Comparison of ENCODE assay signal across 13 cellular contexts in the genomic region with DNA sequence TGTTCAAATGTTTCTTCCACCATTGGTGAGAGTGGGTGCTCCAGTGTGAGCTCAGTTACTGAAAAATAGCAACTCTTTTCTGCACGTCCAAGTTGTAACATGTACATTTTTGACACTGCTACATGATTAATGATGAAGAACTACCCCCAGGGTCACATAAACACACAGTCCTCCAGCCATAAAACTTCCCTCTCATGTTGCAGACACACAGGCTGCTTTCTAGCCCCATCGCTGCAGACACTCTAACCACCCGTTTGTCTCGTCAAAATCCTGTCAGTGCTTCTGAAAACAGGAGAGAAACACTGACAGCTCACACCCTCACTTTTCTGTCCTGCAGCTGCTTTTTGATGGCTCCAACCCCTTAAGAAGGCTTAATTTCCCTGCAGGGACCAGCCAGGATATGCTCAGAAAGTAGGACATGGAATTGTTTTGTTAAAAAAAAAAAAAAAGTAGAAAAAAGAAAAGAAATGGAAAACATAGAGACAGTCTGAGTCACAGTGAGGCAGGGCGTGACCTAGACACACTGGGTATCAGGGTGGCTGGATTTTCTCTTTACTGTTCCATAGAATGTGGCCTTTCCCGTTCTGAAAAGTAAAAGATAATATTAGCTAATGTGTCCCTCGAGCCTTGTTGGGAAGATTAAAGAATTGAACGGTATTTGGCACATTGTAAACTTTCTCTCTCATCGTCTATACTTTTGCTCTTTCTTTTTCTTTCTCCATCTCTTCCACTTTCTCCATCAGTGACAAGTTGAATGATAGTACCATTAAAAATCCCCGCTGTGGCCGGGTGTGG. TPM values are rescaled to one million over a fixed set of nuclear protein-coding genes. Genes with fewer than 3 reads are reported as not detected.
A peak's percentile ranks its signal among the peaks of the same experiment; 100 is the strongest.
DNase-seq lines count a peak whose midpoint lies in the region; ATAC-seq and TF ChIP-seq lines count a peak whose summit lies in the region.
"Had no signal": no experiment of that assay in that cellular context is flagged by ENCODE, and none has a peak within 500 bp of the region (broad histone marks: within the 10 kb centered on the region; RNA-seq: fewer than 3 reads in every experiment).

No MANE protein-coding gene starts in this region.

- H3K27me3 ChIP-seq in CD8-positive, alpha-beta T cell (ENCODE audit: insufficient read depth, low read length), result no peaks in the 10 kb centered on the region
- no peaks in the 10 kb centered on the region for H3K27me3 ChIP-seq in adipocyte (replicated peaks; ENCODE audit: control insufficient read depth, insufficient read depth, low read length)

- no peaks in the 10 kb centered on the region for H3K36me3 Mint-ChIP-seq in CD8-positive, alpha-beta T cell
- H3K36me3 Mint-ChIP-seq: stimulated activated naive B cell treated with anti-CD40 and anti-IgM and Interleukin-4, amounts not matched to agents 10 μg/mL and 1 μg/mL and 100 μg/mL, for 72 hours had no signal

- peak overlapping the region; percentile 91 for H3K27ac Mint-ChIP-seq in CD8-positive, alpha-beta T cell
- H3K27ac Mint-ChIP-seq: stimulated activated naive B cell treated with anti-CD40 and anti-IgM and Interleukin-4, amounts not matched to agents 10 μg/mL and 1 μg/mL and 100 μg/mL, for 72 hours had no signal

- peak overlapping the region; percentile 27 for H3K4me3 Mint-ChIP-seq in CD8-positive, alpha-beta T cell
- H3K4me3 Mint-ChIP-seq: stimulated activated naive B cell treated with anti-CD40 and anti-IgM and Interleukin-4, amounts not matched to agents 10 μg/mL and 1 μg/mL and 100 μg/mL, for 72 hours had no signal

- H3K27ac ChIP-seq in CD8-positive, alpha-beta T cell (ENCODE audit: low read depth, low read length), result peak overlapping the region; percentile 38

- intact Hi-C loops in CD8-positive, alpha-beta T cell (cut with DNase I, micrococcal nuclease), result loop anchor here in 1 of 2 experiments (2.0 kb wide), 1 partner anchor 22 kb away; no protein-coding TSS in a partner anchor
- intact Hi-C loops in mucosa of descending colon (cut with DNase I, micrococcal nuclease), result no loop called here

- no peak for TF ChIP-seq CTCF in CD8-positive, alpha-beta T cell (IDR thresholded peaks at IDR 0.05)
- TF ChIP-seq CTCF in mucosa of descending colon (IDR thresholded peaks at IDR 0.05), result no peak

- CTCF ChIA-PET in CD8-positive, alpha-beta T cell (lab: Charles Lee), result interaction anchor here (0.6 to 1.7 kb wide), 7 partner anchors 24 to 247 kb away, joined by 3 read pairs; no protein-coding TSS in a partner anchor

- H3K4me3 ChIP-seq in CD8-positive, alpha-beta T cell (ENCODE audit: low read depth, low read length), result no peak overlapping the region
- H3K4me3 ChIP-seq in adipocyte (ENCODE audit: low read length) (peak overlapping the region; percentile 9), mucosa of descending colon (no peak overlapping the region)

- H3K9ac ChIP-seq in adipocyte (ENCODE audit: low read length), result no peak overlapping the region

- H3K4me1 Mint-ChIP-seq in CD8-positive, alpha-beta T cell (ENCODE audit: low read depth), result peaks cover 55% of the 10 kb centered on the region

- POLR2A ChIA-PET in CD8-positive, alpha-beta T cell (lab: Charles Lee), result interaction anchor here (0.6 to 9.1 kb wide), 12 partner anchors 8 to 88 kb away, joined by 3 to 91 read pairs (median 4); a partner anchor contains a TSS

- H3K36me3 ChIP-seq in CD8-positive, alpha-beta T cell (ENCODE audit: insufficient read depth, low read length), result no peaks in the 10 kb centered on the region
- H3K36me3 ChIP-seq in adipocyte (ENCODE audit: control insufficient read depth, insufficient read depth, low read length, severe bottlenecking), result no peaks in the 10 kb centered on the region
- H3K36me3 ChIP-seq in mucosa of descending colon (ENCODE audit: low read depth), result no peaks in the 10 kb centered on the region

- H3K9me3 Mint-ChIP-seq in CD8-positive, alpha-beta T cell, result no peaks in the 10 kb centered on the region
- H3K9me3 Mint-ChIP-seq: stimulated activated naive B cell treated with anti-CD40 and anti-IgM and Interleukin-4, amounts not matched to agents 10 μg/mL and 1 μg/mL and 100 μg/mL, for 72 hours had no signal

- H3K27me3 Mint-ChIP-seq in CD8-positive, alpha-beta T cell (ENCODE audit: low read depth), result no peaks in the 10 kb centered on the region

- peaks cover 43% of the 10 kb centered on the region for H3K4me1 ChIP-seq in CD8-positive, alpha-beta T cell (ENCODE audit: insufficient read depth, low read length)
- H3K4me1 ChIP-seq in adipocyte (ENCODE audit: control insufficient read depth, insufficient read depth, low read length), result no peaks in the 10 kb centered on the region
- H3K4me1 ChIP-seq in mucosa of descending colon (ENCODE audit: low read depth), result no peaks in the 10 kb centered on the region

- no peaks in the 10 kb centered on the region for H3K9me3 ChIP-seq in CD8-positive, alpha-beta T cell (ENCODE audit: low read length)
- no peaks in the 10 kb centered on the region for H3K9me3 ChIP-seq in adipocyte (ENCODE audit: control insufficient read depth, low read length)
- H3K9me3 ChIP-seq in mucosa of descending colon, result no peaks in the 10 kb centered on the region

- peak; percentile 54 for ATAC-seq in CD8-positive, alpha-beta T cell
- ATAC-seq in mucosa of descending colon (peak; percentile 31), GM19452 (IDR thresholded peaks at IDR 0.05; ENCODE audit: unreplicated experiment) (no peak), GM21526 (IDR thresholded peaks at IDR 0.05; ENCODE audit: low FRiP score, unreplicated experiment) (no peak)
- ATAC-seq: stimulated activated naive B cell treated with anti-CD40 and anti-IgM and Interleukin-4, amounts not matched to agents 10 μg/mL and 1 μg/mL and 100 μg/mL, for 72 hours had no signal

- peak in 3 of 7 experiments; percentile 39 to 67 (median 57) for DNase-seq in CD8-positive, alpha-beta T cell
- DNase-seq in HT1080 (ENCODE audit: low read depth) (peak; percentile 47), adipocyte (ENCODE audit: low read depth) (no peak), mucosa of descending colon (no peak), GDM1 (lab: John Stamatoyannopoulos, UW) (no peak), dedifferentiated amniotic fluid mesenchymal stem cell (ENCODE audit: extremely low spot score) (no peak)
- DNase-seq: left colon; NCI-H1694 treated with DMSO at 0.1 percent for 48 hours; stimulated activated CD4-positive, alpha-beta T cell treated with anti-CD3 and anti-CD28 coated beads, Interleukin-1b, Interleukin-23, amount 100 ng/mL, for 48 hours; stimulated activated naive B cell treated with anti-CD40 and anti-IgM and Interleukin-4, amounts not matched to agents 10 μg/mL and 1 μg/mL and 100 μg/mL, for 72 hours had no signal

RNA-seq across cellular contexts. Expression of a gene that starts 20.7 kb away (rescaled TPM):
- total RNA-seq in CD8-positive, alpha-beta T cell, result 100 to 1,000 TPM; 398 to 442 TPM
- total RNA-seq in HT1080 (2014; rRNA removed; shearing (Covaris generic)), result not detected in 2 replicates
- 0.08 and 0.15 TPM in 2 replicates for polyA plus RNA-seq in HT1080 (2015; cell fraction: cytosol; rRNA removed)
- not detected in 2 replicates for polyA plus RNA-seq in HT1080 (2015; cell fraction: nucleus; rRNA removed)
- total RNA-seq in mucosa of descending colon, result 10 to 100 TPM in 2 of 3 donors, 1 to 10 TPM in 1; 8.4 to 20.6 (median 13.7) TPM
- total RNA-seq: frontal cortex had no signal

RNA-seq across cellular contexts. Expression of a gene that starts 29.7 kb away (rescaled TPM):
- total RNA-seq in CD8-positive, alpha-beta T cell, result under 1 TPM in 1 of 2 experiments, not detected in 1; 0.27 TPM
- total RNA-seq in HT1080 (2014; rRNA removed; shearing (Covaris generic)), result 3.2 and 5.1 TPM in 2 replicates
- 5.2 and 6.5 TPM in 2 replicates for polyA plus RNA-seq in HT1080 (2015; cell fraction: cytosol; rRNA removed)
- 6.2 and 7.2 TPM in 2 replicates for polyA plus RNA-seq in HT1080 (2015; cell fraction: nucleus; rRNA removed)
- total RNA-seq in mucosa of descending colon, result 1 to 10 TPM in 2 of 3 donors, not detected in 1; 1.3 to 3.1 TPM

RNA-seq across cellular contexts. Expression of a gene that starts 32.2 kb away (rescaled TPM):
- total RNA-seq in CD8-positive, alpha-beta T cell, result 1 to 10 TPM; 2.1 to 2.5 TPM
- total RNA-seq in HT1080 (2014; rRNA removed; shearing (Covaris generic)), result not detected in 2 replicates
- not detected in 2 replicates for polyA plus RNA-seq in HT1080 (2015; cell fraction: cytosol; rRNA removed)
- not detected in 2 replicates for polyA plus RNA-seq in HT1080 (2015; cell fraction: nucleus; rRNA removed)
- total RNA-seq in mucosa of descending colon, result not detected
- total RNA-seq: frontal cortex, left colon had no signal

RNA-seq across cellular contexts. Expression of a gene that starts 42.6 kb away (rescaled TPM):
- not detected for total RNA-seq in CD8-positive, alpha-beta T cell
- not detected in 2 replicates for total RNA-seq in HT1080 (2014; rRNA removed; shearing (Covaris generic))
- polyA plus RNA-seq in HT1080 (2015; cell fraction: cytosol; rRNA removed), result not detected in 2 replicates
- not detected in 2 replicates for polyA plus RNA-seq in HT1080 (2015; cell fraction: nucleus; rRNA removed)
- total RNA-seq in mucosa of descending colon, result not detected
- total RNA-seq: frontal cortex, left colon had no signal

Comparison
In these comparisons a context has a peak if more than half of its experiments do, and no peak if none do; other contexts are left out.
1. ATAC-seq: peak in CD8-positive, alpha-beta T cell (single experiment) and mucosa of descending colon (single experiment); none in GM19452 (single experiment) and GM21526 (single experiment).
2. RNA of a gene that starts 20.7 kb away (total RNA-seq): 398 to 442 TPM in CD8-positive, alpha-beta T cell; 8.4 to 20.6 TPM in mucosa of descending colon and not detected in HT1080; every median in the first group is over 10 times any median in the second.